13 cellular contexts compared by ENCODE assay signal in genomic region chr15:31362886-31363285, GRCh38. TPM values are rescaled to one million over a fixed set of nuclear protein-coding genes. Genes with fewer than 3 reads are reported as not detected.
DNase-seq lines count a peak whose midpoint lies in the region; ATAC-seq, FAIRE-seq and TF ChIP-seq lines count a peak whose summit lies in the region.
"Had no signal": no experiment of that assay in that cellular context is flagged by ENCODE, and none has a peak within 500 bp of the region (broad histone marks: within the 10 kb centered on the region; RNA-seq: fewer than 3 reads in every experiment).

No MANE protein-coding gene starts in this region.

- TF ChIP-seq CTCF in Loucy (conservative IDR thresholded peaks at IDR 0.05; ENCODE audit: low read length) (no peak), colonic mucosa (IDR thresholded peaks at IDR 0.05) (no peak)

- intact Hi-C loops in colonic mucosa (cut with DNase I) = loop anchor here (10.0 kb wide), 1 partner anchor 148 kb away; no protein-coding TSS in a partner anchor

- ATAC-seq in HG03571 (IDR thresholded peaks at IDR 0.05; ENCODE audit: unreplicated experiment) (no peak), HG03442 (IDR thresholded peaks at IDR 0.05; ENCODE audit: unreplicated experiment) (no peak)
- ATAC-seq: A549; activated T-cell treated with anti-CD3 and anti-CD28 coated beads, Interleukin-2, amount 50 U/mL, for 4 hours had no signal

- H3F3A ChIP-seq in Loucy (ENCODE audit: low read depth) = no peaks in the 10 kb centered on the region

- no peaks in the 10 kb centered on the region for H3K9me3 ChIP-seq in Loucy (ENCODE audit: insufficient read depth, low read depth, low read length)
- no peaks in the 10 kb centered on the region for H3K9me3 ChIP-seq in colonic mucosa
- no peaks in the 10 kb centered on the region for H3K9me3 ChIP-seq in small intestine (ENCODE audit: control insufficient read depth, low read depth)
- H3K9me3 ChIP-seq: A549 had no signal

- peaks cover 65% of the 10 kb centered on the region for H3K4me1 ChIP-seq in Loucy (ENCODE audit: insufficient read depth, low read length, poor library complexity, severe bottlenecking)
- peaks cover 64% of the 10 kb centered on the region for H3K4me1 ChIP-seq in colonic mucosa
- peaks cover 26 to 52% of the 10 kb centered on the region in 2 donors for H3K4me1 ChIP-seq in small intestine (ENCODE audit: control insufficient read depth in 2 of 2, insufficient read depth in 1 of 2, low read depth in 1 of 2, low read length in 1 of 2)

- H4K20me1 ChIP-seq in Loucy (ENCODE audit: insufficient read depth, low read length, poor library complexity, severe bottlenecking) = peaks cover 17% of the 10 kb centered on the region

- no peak overlapping the region for H2AFZ ChIP-seq in Loucy (ENCODE audit: low read length)

- no peak overlapping the region for H3K4me2 ChIP-seq in Loucy (ENCODE audit: low read depth, low read length, poor library complexity, severe bottlenecking)
- H3K4me2 ChIP-seq: A549 had no signal

- no peaks in the 10 kb centered on the region for H3K9me2 ChIP-seq in Loucy (replicated peaks; ENCODE audit: low read depth, low read length)

- no peaks in the 10 kb centered on the region for H3K27me3 ChIP-seq in Loucy (ENCODE audit: insufficient read depth, low read length, poor library complexity, severe bottlenecking)
- H3K27me3 ChIP-seq in colonic mucosa = no peaks in the 10 kb centered on the region
- H3K27me3 ChIP-seq in small intestine (ENCODE audit: control insufficient read depth in 2 of 2, insufficient read depth in 2 of 2, low read length in 2 of 2) = no peaks in the 10 kb centered on the region

- H3K27ac ChIP-seq in colonic mucosa (peak overlapping the region; percentile 94), small intestine (ENCODE audit: low read depth in 1 of 2, low read length in 1 of 2) (peak overlapping the region; percentile 36 to 64)
- H3K27ac ChIP-seq: A549 had no signal

- H3K9ac ChIP-seq in Loucy (ENCODE audit: low read depth, low read length, poor library complexity, severe bottlenecking) = peak overlapping the region; percentile 65
- no peak overlapping the region for H3K9ac ChIP-seq in colonic mucosa (ENCODE audit: low read depth in 2 of 2, low read length in 2 of 2)

- peaks cover 98% of the 10 kb centered on the region for H3K79me2 ChIP-seq in Loucy (ENCODE audit: insufficient read depth, low read length)

- no peak for FAIRE-seq in small intestine (lab: Jason Lieb, UNC)
- FAIRE-seq: A549, frontal cortex had no signal

- WGBS in small intestine, 3 donors = 61 to 70% (median 65%) methylated on average over 5 of the region's 5 CpGs

- H3K4me3 ChIP-seq in Loucy (ENCODE audit: low read length, poor library complexity, severe bottlenecking) (no peak overlapping the region), colonic mucosa (no peak overlapping the region), small intestine (ENCODE audit: low read depth in 1 of 2, low read length in 2 of 2) (no peak overlapping the region)
- H3K4me3 ChIP-seq: A549, coronary artery had no signal

- peaks cover 4% of the 10 kb centered on the region; the same call in 1 of the 2 replicates for H3K36me3 ChIP-seq in Loucy (ENCODE audit: insufficient read depth, low read length)
- no peaks in the 10 kb centered on the region for H3K36me3 ChIP-seq in colonic mucosa
- no peaks in the 10 kb centered on the region for H3K36me3 ChIP-seq in small intestine (ENCODE audit: control insufficient read depth in 2 of 2, insufficient read depth in 2 of 2, low read length in 2 of 2)

- peak; percentile 9 for DNase-seq in SKM-1 treated with dmso at 0.1 percent for 144 hours (lab: John Stamatoyannopoulos, UW; ENCODE audit: unreplicated experiment)
- DNase-seq in SKM-1 (lab: John Stamatoyannopoulos, UW; ENCODE audit: unreplicated experiment) = no peak
- DNase-seq in colonic mucosa = no peak
- DNase-seq in small intestine = no peak
- no peak for DNase-seq in GF-D8 (lab: John Stamatoyannopoulos, UW)
- DNase-seq: activated T-cell treated with anti-CD3 and anti-CD28 coated beads, Interleukin-2, amount 50 U/mL, for 4 hours; DMS79 treated with DMSO at 0.1 percent for 48 hours had no signal

RNA-seq across cellular contexts. Expression of gene KLF13, which starts 36.3 kb away (rescaled TPM):
- 10 to 100 TPM; 68.9 to 92.3 TPM for total RNA-seq in colonic mucosa
- 10 to 100 TPM; 50.6 to 61.3 (median 51.9) TPM for polyA plus RNA-seq in small intestine
